Comparison of ENCODE assay signal across 8 cellular contexts in the genomic region with DNA sequence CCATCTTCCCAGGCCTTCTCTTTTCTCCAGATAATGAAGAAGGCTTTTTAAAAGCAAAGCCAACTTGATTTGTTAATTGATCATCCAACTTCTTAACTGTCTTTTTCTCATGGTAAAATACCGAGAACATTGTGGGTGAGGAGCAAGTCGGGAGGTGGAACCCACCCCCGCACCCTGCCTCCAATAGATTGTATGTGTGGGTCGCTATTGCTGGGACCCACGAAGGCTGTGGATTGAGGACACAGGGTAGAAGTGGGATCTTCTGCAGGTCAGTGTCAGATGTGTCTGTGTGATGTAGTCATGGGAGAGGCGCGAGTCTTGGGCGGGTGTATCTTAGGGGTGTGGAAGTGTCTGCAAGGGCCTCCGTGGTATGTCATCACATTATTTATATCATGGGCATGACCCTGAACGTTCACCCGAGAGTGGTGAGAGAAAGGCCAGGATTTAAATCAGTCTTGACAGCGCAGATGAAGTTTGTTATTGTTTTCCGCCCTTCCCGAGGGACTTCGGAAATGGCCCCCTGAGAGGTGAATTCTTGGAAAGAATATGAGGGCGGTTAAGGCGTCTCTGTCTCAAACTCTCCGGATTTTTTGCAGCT. TPM values are rescaled to one million over a fixed set of nuclear protein-coding genes. Genes with fewer than 3 reads are reported as not detected.
DNase-seq lines count a peak whose midpoint lies in the region; ATAC-seq and TF ChIP-seq lines count a peak whose summit lies in the region.

No MANE protein-coding gene starts in this region.

- DNase-seq in GM13976 (ENCODE audit: low spot score): peak; percentile 46
- DNase-seq in activated CD4-positive, CD25-positive, alpha-beta regulatory T cell treated with anti-CD3 and anti-CD28 coated beads, Interleukin-2, amount 50 U/mL, for 72 hours: peak; percentile 35
- DNase-seq in erythroblast (lab: John Stamatoyannopoulos, UW): peak; percentile 36 to 64
- DNase-seq in natural killer cell: peak; percentile 35
- DNase-seq in DMS 273 treated with DMSO at 0.1 percent for 48 hours (lab: John Stamatoyannopoulos, UW): no peak

- no peak for TF ChIP-seq POLR2A in erythroblast (IDR thresholded peaks at IDR 0.05; ENCODE audit: low read length)

- no peak for TF ChIP-seq CTCF in GM13976 (IDR thresholded peaks at IDR 0.05; ENCODE audit: borderline replicate concordance, control extremely low read depth, extremely low read depth, insufficient read depth, missing control alignments)
- no peak for TF ChIP-seq CTCF in natural killer cell (IDR thresholded peaks at IDR 0.05)

- H3K4me1 Mint-ChIP-seq in natural killer cell: peaks cover 26 to 31% of the 10 kb centered on the region in 2 donors

- no peaks in the 10 kb centered on the region for H3K27me3 Mint-ChIP-seq in natural killer cell (ENCODE audit: low read depth in 2 of 2)

- peak overlapping the region; percentile 90 for H3K4me3 Mint-ChIP-seq in natural killer cell

- ATAC-seq in HG03280 (IDR thresholded peaks at IDR 0.05; ENCODE audit: unreplicated experiment) (peak; percentile 1), natural killer cell (peak; percentile 63 to 74 (median 67)), HG02884 (IDR thresholded peaks at IDR 0.05; ENCODE audit: unreplicated experiment) (no peak), HG03108 (IDR thresholded peaks at IDR 0.05; ENCODE audit: unreplicated experiment) (no peak)

- H3K36me3 Mint-ChIP-seq in natural killer cell: no peaks in the 10 kb centered on the region

- in situ Hi-C loops in GM13976 (cut with MboI; ENCODE audit: low sequenced_read_pairs, unreplicated experiment): no loop called here

- intact Hi-C loops in natural killer cell (cut with micrococcal nuclease): loop anchor here (2.0 kb wide), 1 partner anchor 29 kb away; no protein-coding TSS in a partner anchor

- peak overlapping the region; percentile 92 for H3K27ac Mint-ChIP-seq in natural killer cell

- H3K9me3 Mint-ChIP-seq in natural killer cell: no peaks in the 10 kb centered on the region

RNA-seq across cellular contexts. Expression of a gene that starts 0.5 kb away (rescaled TPM):
- 1 to 10 TPM; 2.4 to 5.0 (median 4.6) TPM for total RNA-seq in natural killer cell

RNA-seq across cellular contexts. Expression of a gene that starts 58.7 kb away (rescaled TPM):
- 10 to 100 TPM; 10.7 to 20.9 (median 13.7) TPM for total RNA-seq in natural killer cell

Comparison
In these comparisons a context has a peak if more than half of its experiments do, and no peak if none do; other contexts are left out.
1. ATAC-seq: peak in HG03280 (single experiment) and natural killer cell (3 of 3); none in HG02884 (single experiment) and HG03108 (single experiment).